8 cellular contexts compared by ENCODE assay signal in the genomic region with DNA sequence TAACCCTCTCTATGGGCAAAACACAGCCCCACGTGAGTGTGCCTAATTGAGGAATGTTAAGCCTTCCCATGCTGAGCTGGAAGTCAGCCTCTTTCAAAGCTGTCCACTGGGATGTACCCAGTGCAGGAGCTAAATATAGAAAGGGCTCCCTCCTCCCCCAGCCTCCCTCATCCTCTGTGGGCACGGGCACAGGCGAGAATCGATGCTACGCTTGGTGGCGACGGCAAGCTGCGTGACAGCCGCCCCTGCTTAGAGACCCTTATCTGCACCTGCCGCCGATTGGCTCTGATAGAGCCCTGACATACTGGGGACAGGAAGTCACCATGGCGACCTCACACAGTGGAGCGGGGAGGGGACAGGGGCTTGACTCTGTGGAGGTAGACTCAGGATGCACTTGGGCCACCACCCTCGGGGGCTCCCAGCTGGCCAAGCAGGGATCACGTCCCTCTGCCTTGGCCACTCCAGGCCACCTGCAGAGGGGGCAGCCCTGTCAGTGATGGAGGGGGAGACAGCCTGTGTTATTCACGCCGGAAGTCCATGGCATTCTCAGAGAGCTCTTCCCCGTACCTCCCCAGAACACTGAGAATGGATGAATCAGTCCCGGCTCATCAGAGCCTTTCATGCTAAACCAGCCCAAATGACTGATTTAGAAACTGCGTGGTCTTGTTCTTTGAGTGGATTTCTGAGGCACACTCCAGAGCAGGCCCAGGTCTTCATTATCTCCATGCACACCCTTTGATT.
DNase-seq lines count a peak whose midpoint lies in the region; ATAC-seq lines count a peak whose summit lies in the region.

No MANE protein-coding gene starts in this region.

- no peaks in the 10 kb centered on the region for H3K4me1 ChIP-seq in effector memory CD4-positive, alpha-beta T cell (ENCODE audit: control insufficient read depth, insufficient read depth, low read length, poor library complexity, severe bottlenecking)

- POLR2A ChIA-PET in T-cell (lab: Charles Lee), result no interaction called here

- ATAC-seq in GM18868 (IDR thresholded peaks at IDR 0.05; ENCODE audit: unreplicated experiment) (peak; percentile 61), T-cell (replicated peaks in 1 of 4) (no peak)

- H3K4me3 ChIP-seq in effector memory CD4-positive, alpha-beta T cell (ENCODE audit: insufficient read depth, low read depth, low read length, poor library complexity, severe bottlenecking), result no peak overlapping the region

- peak overlapping the region; percentile 63 for H3K27ac ChIP-seq in cingulate gyrus (ENCODE audit: low read depth, low read length)
- H3K27ac ChIP-seq in effector memory CD4-positive, alpha-beta T cell (ENCODE audit: insufficient read depth, low read length, poor library complexity, severe bottlenecking), result no peak overlapping the region

- H3K27me3 Mint-ChIP-seq in T-cell, result peaks cover 28 to 37% of the 10 kb centered on the region in 2 donors

- H3K36me3 Mint-ChIP-seq in T-cell, result no peaks in the 10 kb centered on the region

- no peaks in the 10 kb centered on the region for H3K27me3 ChIP-seq in effector memory CD4-positive, alpha-beta T cell (replicated peaks; ENCODE audit: control insufficient read depth, insufficient read depth, low read length, poor library complexity, severe bottlenecking)

- no peak overlapping the region for H3K27ac Mint-ChIP-seq in T-cell

- CTCF ChIA-PET in T-cell (lab: Charles Lee), result no interaction called here

- no peak overlapping the region for H3K4me3 Mint-ChIP-seq in T-cell

- DNase-seq in NCI-H2107 (lab: John Stamatoyannopoulos, UW), result peak; percentile 62
- peak; percentile 80 for DNase-seq in retina
- no peak for DNase-seq in H4 (ENCODE audit: low spot score)
- no peak for DNase-seq in T-cell
- no peak for DNase-seq in effector memory CD4-positive, alpha-beta T cell
- DNase-seq in NCI-H1048 (lab: John Stamatoyannopoulos, UW), result no peak

- no peaks in the 10 kb centered on the region for H3K9me3 Mint-ChIP-seq in T-cell

- no peaks in the 10 kb centered on the region for H3K4me1 Mint-ChIP-seq in T-cell

- no peaks in the 10 kb centered on the region for H3K36me3 ChIP-seq in effector memory CD4-positive, alpha-beta T cell (ENCODE audit: control insufficient read depth, insufficient read depth, low read length)

- no peaks in the 10 kb centered on the region for H3K9me3 ChIP-seq in effector memory CD4-positive, alpha-beta T cell (ENCODE audit: control insufficient read depth, low read length)

Comparison
In these comparisons a context has a peak if more than half of its experiments do, and no peak if none do; other contexts are left out.
1. DNase-seq: peak in NCI-H2107 (single experiment) and retina (single experiment); none in H4 (single experiment), T-cell (0 of 34), effector memory CD4-positive, alpha-beta T cell (0 of 3) and NCI-H1048 (single experiment).